ENCODE assay signal across 9 cellular contexts in the genomic region with DNA sequence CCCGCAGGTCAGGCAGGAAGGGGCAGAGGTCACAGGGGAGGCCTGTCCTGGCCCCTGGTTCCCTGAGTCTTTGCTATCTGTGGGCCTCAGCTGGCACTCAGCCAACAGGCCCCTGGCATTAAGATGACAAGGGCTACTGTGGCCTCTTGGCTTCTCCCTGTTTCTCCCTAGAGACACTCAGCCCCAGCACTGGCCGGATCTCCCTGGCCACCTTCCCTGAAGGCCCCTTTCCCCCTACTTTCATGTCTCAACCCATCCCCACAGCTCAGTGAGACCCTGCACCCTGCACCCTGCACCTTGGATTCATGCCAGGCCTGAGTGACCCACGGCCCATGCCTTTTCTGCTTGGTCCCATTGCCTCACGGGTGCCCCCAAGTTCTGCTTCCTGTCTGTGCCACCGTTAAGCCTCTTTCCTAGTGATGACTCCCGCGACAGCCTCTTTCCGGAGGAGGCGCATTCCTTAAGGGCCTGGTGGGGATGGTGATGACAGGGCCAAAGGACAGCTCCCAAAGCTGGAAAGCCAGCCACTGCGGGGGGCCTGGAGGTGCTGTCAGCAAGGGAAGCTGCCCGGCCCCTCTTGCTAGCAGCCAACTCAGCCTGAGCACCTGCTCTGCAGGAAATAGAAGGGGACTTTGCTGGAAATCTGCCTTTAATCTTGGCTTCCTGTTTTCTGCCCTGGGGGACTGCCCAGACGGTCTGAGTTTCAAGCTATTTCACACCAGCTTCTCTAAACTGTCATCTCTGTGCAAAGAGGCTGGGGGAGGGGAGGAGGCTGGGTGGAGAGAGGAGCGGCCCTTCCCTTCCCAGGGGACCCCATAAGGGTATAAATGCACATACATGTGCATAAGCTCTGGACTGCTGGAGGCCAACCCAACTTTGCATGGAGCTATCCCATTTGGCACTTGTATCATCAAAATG. TPM values are rescaled to one million over a fixed set of nuclear protein-coding genes. Genes with fewer than 3 reads are reported as not detected.
A peak's percentile ranks its signal among the peaks of the same experiment; 100 is the strongest.
DNase-seq lines count a peak whose midpoint lies in the region; ATAC-seq and TF ChIP-seq lines count a peak whose summit lies in the region.
"Had no signal": no experiment of that assay in that cellular context is flagged by ENCODE, and none has a peak within 500 bp of the region (broad histone marks: within the 10 kb centered on the region; RNA-seq: fewer than 3 reads in every experiment).

No MANE protein-coding gene starts in this region.

- CTCF ChIA-PET in HEK293 (lab: Yijun Ruan, JAX), result interaction anchor here (0.5 to 25.7 kb wide), 13 partner anchors 2 to 722 kb away, joined by 3 to 649 read pairs (median 4); partner anchors contain the start of gene CSK

- peak overlapping the region; percentile 84 to 98 (median 90) for H3K4me3 Mint-ChIP-seq in naive B cell

- peaks cover 15% of the 10 kb centered on the region for H3K4me1 ChIP-seq in HEK293 (ENCODE audit: control insufficient read depth, insufficient read depth, low read length)

- no peaks in the 10 kb centered on the region for H3K36me3 ChIP-seq in HEK293 (ENCODE audit: control insufficient read depth in 2 of 2, insufficient read depth in 1 of 2, low read length in 2 of 2)
- H3K36me3 ChIP-seq in SK-N-MC (ENCODE audit: insufficient read depth, low read length), result no peaks in the 10 kb centered on the region

- H3K9me3 ChIP-seq in HEK293 (ENCODE audit: control insufficient read depth, insufficient read depth, low read depth, low read length) (no peaks in the 10 kb centered on the region), SK-N-MC (ENCODE audit: low read depth, low read length) (no peaks in the 10 kb centered on the region)

- H3K27ac ChIP-seq in HEK293 (ENCODE audit: extremely low read depth, low read depth, low read length) (no peak overlapping the region), SK-N-MC (no peak overlapping the region), adipose tissue (ENCODE audit: low read depth, low read length) (peak overlapping the region; percentile 23)
- H3K27ac ChIP-seq: epithelial cell of prostate had no signal

- 18 to 69% (median 18%) methylated on average over 13 of the region's 13 CpGs for WGBS in adipose tissue, 3 donors

- TF ChIP-seq CTCF in HEK293 (tag by site-specific recombination; IDR thresholded peaks at IDR 0.05), result no peak

- H3K4me3 ChIP-seq in HEK293 (ENCODE audit: low read depth, low read length), result no peak overlapping the region
- peak overlapping the region; percentile 46 for H3K4me3 ChIP-seq in SK-N-MC

- peaks cover 80 to 96% (median 87%) of the 10 kb centered on the region in 3 donors for H3K4me1 Mint-ChIP-seq in naive B cell

- H3K9me3 Mint-ChIP-seq in naive B cell, result no peaks in the 10 kb centered on the region

- peak; percentile 72 to 73 for ATAC-seq in naive B cell (ENCODE audit: low read depth in 2 of 2)
- no peak for ATAC-seq in GM18873 (IDR thresholded peaks at IDR 0.05; ENCODE audit: low FRiP score, unreplicated experiment)

- H3K36me3 Mint-ChIP-seq in naive B cell, result no peaks in the 10 kb centered on the region

- no peak overlapping the region for H3K9ac ChIP-seq in SK-N-MC (ENCODE audit: insufficient read length)

- H3K27me3 Mint-ChIP-seq in naive B cell, result no peaks in the 10 kb centered on the region

- POLR2A ChIA-PET in HEK293 (lab: Yijun Ruan, JAX), result interaction anchor here (0.9 to 1.7 kb wide), 5 partner anchors 10 to 180 kb away, joined by 3 to 6 read pairs (median 4); partner anchors contain the start of gene RPP25

- DNase-seq in GDM1 (lab: John Stamatoyannopoulos, UW) (peak; percentile 81), SK-N-MC (ENCODE audit: low read depth, low spot score) (no peak), naive B cell (peak; percentile 91), GOT3 (lab: John Stamatoyannopoulos, UW) (no peak), NCI-H1105 (lab: John Stamatoyannopoulos, UW) (no peak)

- H3K27ac Mint-ChIP-seq in naive B cell, result peak overlapping the region; percentile 99 to 100 (median 99)

TF ChIP-seq in HEK293, 187 proteins besides CTCF, POLR2A, EP300 and RAD21 (continues in another document):
- TF ChIP-seq, protein P1, sequence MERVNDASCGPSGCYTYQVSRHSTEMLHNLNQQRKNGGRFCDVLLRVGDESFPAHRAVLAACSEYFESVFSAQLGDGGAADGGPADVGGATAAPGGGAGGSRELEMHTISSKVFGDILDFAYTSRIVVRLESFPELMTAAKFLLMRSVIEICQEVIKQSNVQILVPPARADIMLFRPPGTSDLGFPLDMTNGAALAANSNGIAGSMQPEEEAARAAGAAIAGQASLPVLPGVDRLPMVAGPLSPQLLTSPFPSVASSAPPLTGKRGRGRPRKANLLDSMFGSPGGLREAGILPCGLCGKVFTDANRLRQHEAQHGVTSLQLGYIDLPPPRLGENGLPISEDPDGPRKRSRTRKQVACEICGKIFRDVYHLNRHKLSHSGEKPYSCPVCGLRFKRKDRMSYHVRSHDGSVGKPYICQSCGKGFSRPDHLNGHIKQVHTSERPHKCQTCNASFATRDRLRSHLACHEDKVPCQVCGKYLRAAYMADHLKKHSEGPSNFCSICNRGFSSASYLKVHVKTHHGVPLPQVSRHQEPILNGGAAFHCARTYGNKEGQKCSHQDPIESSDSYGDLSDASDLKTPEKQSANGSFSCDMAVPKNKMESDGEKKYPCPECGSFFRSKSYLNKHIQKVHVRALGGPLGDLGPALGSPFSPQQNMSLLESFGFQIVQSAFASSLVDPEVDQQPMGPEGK (tag by site-specific recombination; IDR thresholded peaks at IDR 0.05), result 0 out of 2 replicates have a peak, but pooled peaks have one; percentile 23
- TF ChIP-seq ZNF677 (tag by site-specific recombination; IDR thresholded peaks at IDR 0.05) (0 out of 2 replicates have a peak, but pooled peaks have one; percentile 57), SP7 (tag by site-specific recombination; IDR thresholded peaks at IDR 0.05) (peak; percentile 41), ZBTB7A (tag by site-specific recombination; IDR thresholded peaks at IDR 0.05; ENCODE audit: low read depth) (no peak), ZNF121 (tag by site-specific recombination; IDR thresholded peaks at IDR 0.05) (no peak), HOXA7 (CRISPR knock-in tag; IDR thresholded peaks at IDR 0.05; ENCODE audit: borderline replicate concordance) (no peak), YY1 (tag by site-specific recombination; IDR thresholded peaks at IDR 0.05) (no peak)
- TF ChIP-seq, protein P2, sequence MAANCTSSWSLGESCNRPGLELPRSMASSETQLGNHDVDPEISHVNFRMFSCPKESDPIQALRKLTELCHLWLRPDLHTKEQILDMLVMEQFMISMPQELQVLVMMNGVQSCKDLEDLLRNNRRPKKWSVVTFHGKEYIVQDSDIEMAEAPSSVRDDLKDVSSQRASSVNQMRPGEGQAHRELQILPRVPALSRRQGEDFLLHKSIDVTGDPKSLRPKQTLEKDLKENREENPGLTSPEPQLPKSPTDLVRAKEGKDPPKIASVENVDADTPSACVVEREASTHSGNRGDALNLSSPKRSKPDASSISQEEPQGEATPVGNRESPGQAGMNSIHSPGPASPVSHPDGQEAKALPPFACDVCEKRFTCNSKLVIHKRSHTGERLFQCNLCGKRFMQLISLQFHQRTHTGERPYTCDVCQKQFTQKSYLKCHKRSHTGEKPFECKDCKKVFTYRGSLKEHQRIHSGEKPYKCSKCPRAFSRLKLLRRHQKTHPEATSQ (tag by site-specific recombination; IDR thresholded peaks at IDR 0.05), result no peak
- TF ChIP-seq, protein P3, sequence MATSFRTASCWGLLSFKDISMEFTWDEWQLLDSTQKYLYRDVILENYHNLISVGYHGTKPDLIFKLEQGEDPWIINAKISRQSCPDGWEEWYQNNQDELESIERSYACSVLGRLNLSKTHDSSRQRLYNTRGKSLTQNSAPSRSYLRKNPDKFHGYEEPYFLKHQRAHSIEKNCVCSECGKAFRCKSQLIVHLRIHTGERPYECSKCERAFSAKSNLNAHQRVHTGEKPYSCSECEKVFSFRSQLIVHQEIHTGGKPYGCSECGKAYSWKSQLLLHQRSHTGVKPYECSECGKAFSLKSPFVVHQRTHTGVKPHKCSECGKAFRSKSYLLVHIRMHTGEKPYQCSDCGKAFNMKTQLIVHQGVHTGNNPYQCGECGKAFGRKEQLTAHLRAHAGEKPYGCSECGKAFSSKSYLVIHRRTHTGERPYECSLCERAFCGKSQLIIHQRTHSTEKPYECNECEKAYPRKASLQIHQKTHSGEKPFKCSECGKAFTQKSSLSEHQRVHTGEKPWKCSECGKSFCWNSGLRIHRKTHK (tag by site-specific recombination; IDR thresholded peaks at IDR 0.05), result no peak

RNA-seq across cellular contexts. Expression of gene CSK, which starts 4.8 kb away (rescaled TPM):
- 10 to 100 TPM; 13.2 to 33.6 (median 31.7) TPM for polyA plus RNA-seq in adipose tissue
- 100 to 1,000 TPM; 176 to 273 (median 216) TPM for polyA plus RNA-seq in naive B cell (ENCODE audit: low read depth in 6 of 6)

RNA-seq across cellular contexts. Expression of gene CYP1A2, which starts 28.5 kb away (rescaled TPM):
- under 1 TPM in 2 of 3 donors, not detected in 1; 0.07 to 0.27 TPM for polyA plus RNA-seq in adipose tissue
- not detected for polyA plus RNA-seq in naive B cell (ENCODE audit: low read depth in 6 of 6)

RNA-seq across cellular contexts. Expression of gene LMAN1L, which starts 35.5 kb away (rescaled TPM):
- polyA plus RNA-seq in adipose tissue (under 1 TPM in 1 of 3 donors, not detected in 2; 0.01 TPM), naive B cell (ENCODE audit: low read depth in 6 of 6) (not detected)

RNA-seq across cellular contexts. Expression of gene CPLX3, which starts 49.3 kb away (rescaled TPM):
- polyA plus RNA-seq in adipose tissue (not detected), naive B cell (ENCODE audit: low read depth in 6 of 6) (not detected)

RNA-seq across cellular contexts. Expression of gene CYP1A1, which starts 51.8 kb away (rescaled TPM):
- polyA plus RNA-seq in adipose tissue, result 10 to 100 TPM in 1 of 3 donors, 1 to 10 TPM in 1, under 1 TPM in 1; 0.21 to 12.7 (median 1.2) TPM
- not detected for polyA plus RNA-seq in naive B cell (ENCODE audit: low read depth in 6 of 6)

Comparison
In these comparisons a context has a peak if more than half of its experiments do, and no peak if none do; other contexts are left out.
1. DNase-seq: peak in GDM1 (single experiment) and naive B cell (single experiment); none in SK-N-MC (single experiment), GOT3 (single experiment) and NCI-H1105 (single experiment).
2. RNA of gene CSK, which starts 4.8 kb away (polyA plus RNA-seq): 176 to 273 TPM in naive B cell; 13.2 to 33.6 TPM in adipose tissue; every median in the first group is over 4 times any median in the second.